Comparison of ENCODE assay signal across 8 cellular contexts in genomic region chr2:37324786-37325624, GRCh38. TPM values are rescaled to one million over a fixed set of nuclear protein-coding genes. Genes with fewer than 3 reads are reported as not detected.
A peak's percentile ranks its signal among the peaks of the same experiment; 100 is the strongest.
DNase-seq lines count a peak whose midpoint lies in the region; ATAC-seq and TF ChIP-seq lines count a peak whose summit lies in the region.

PRKD3 (minus strand) TSS chr2:37324833; CDS start chr2:37316524, 8,309 bp downstream.

- ATAC-seq in GM19463 (IDR thresholded peaks at IDR 0.05; ENCODE audit: unreplicated experiment): peak; percentile 81
- peak; percentile 50 for ATAC-seq in HG03565 (IDR thresholded peaks at IDR 0.05; ENCODE audit: unreplicated experiment)

- peaks cover 3% of the 10 kb centered on the region for H3K36me3 Mint-ChIP-seq in activated naive CD4-positive, alpha-beta T cell treated with anti-CD3 and anti-CD28 coated beads for 36 hours (ENCODE audit: low read depth)
- peaks cover 6% of the 10 kb centered on the region for H3K36me3 Mint-ChIP-seq in type B pancreatic cell

- peaks cover 17% of the 10 kb centered on the region for H3K27me3 Mint-ChIP-seq in activated naive CD4-positive, alpha-beta T cell treated with anti-CD3 and anti-CD28 coated beads for 36 hours (ENCODE audit: low read depth)
- H3K27me3 Mint-ChIP-seq in type B pancreatic cell: peaks cover 13% of the 10 kb centered on the region

- intact Hi-C loops in activated naive CD4-positive, alpha-beta T cell treated with anti-CD3 and anti-CD28 coated beads for 36 hours (cut with micrococcal nuclease): loop anchor here (1.0 to 5.0 kb wide), 6 partner anchors 168 to 968 kb away; partner anchors contain the start of genes CDC42EP3, CRIM1, EIF2AK2 and GPATCH11

- TF ChIP-seq CTCF in type B pancreatic cell (conservative IDR thresholded peaks at IDR 0.05): no peak

- DNase-seq in COR-L47 (lab: John Stamatoyannopoulos, UW): peak; percentile 50
- DNase-seq in activated naive CD4-positive, alpha-beta T cell treated with anti-CD3 and anti-CD28 coated beads for 36 hours: peak; percentile 51
- peak; percentile 80 for DNase-seq in germinal center (ENCODE audit: low spot score)
- peak in 37 of 56 donors; percentile 6 to 82 (median 57) for DNase-seq in nucleus accumbens (lab: John Stamatoyannopoulos, UW)
- DNase-seq in type B pancreatic cell (ENCODE audit: extremely low spot score, unreplicated experiment): peak; percentile 81

- no peaks in the 10 kb centered on the region for H3K9me3 Mint-ChIP-seq in activated naive CD4-positive, alpha-beta T cell treated with anti-CD3 and anti-CD28 coated beads for 36 hours
- H3K9me3 Mint-ChIP-seq in type B pancreatic cell: no peaks in the 10 kb centered on the region

- peaks cover 29% of the 10 kb centered on the region for H3K4me1 Mint-ChIP-seq in activated naive CD4-positive, alpha-beta T cell treated with anti-CD3 and anti-CD28 coated beads for 36 hours (ENCODE audit: low read depth)
- H3K4me1 Mint-ChIP-seq in type B pancreatic cell (ENCODE audit: unreplicated experiment): peaks cover 23% of the 10 kb centered on the region

- CTCF ChIA-PET in activated naive CD4-positive, alpha-beta T cell treated with anti-CD3 and anti-CD28 coated beads for 36 hours (lab: Charles Lee): no interaction called here

- H3K4me3 Mint-ChIP-seq in activated naive CD4-positive, alpha-beta T cell treated with anti-CD3 and anti-CD28 coated beads for 36 hours: peak within 1 kb of the TSS; percentile 93
- H3K4me3 Mint-ChIP-seq in type B pancreatic cell: peak within 1 kb of the TSS; percentile 99

- H3K27ac Mint-ChIP-seq in activated naive CD4-positive, alpha-beta T cell treated with anti-CD3 and anti-CD28 coated beads for 36 hours: peak within 1 kb of the TSS; percentile 84
- peak within 1 kb of the TSS; percentile 95 for H3K27ac Mint-ChIP-seq in type B pancreatic cell

- peak; percentile 58 for TF ChIP-seq POLR2A in Raji (IDR thresholded peaks at IDR 0.05; ENCODE audit: insufficient read depth, low read depth, low read length)

RNA-seq across cellular contexts. Expression of gene PRKD3, which starts in this region (rescaled TPM):
- 10 to 100 TPM; 13.0 TPM for total RNA-seq in activated naive CD4-positive, alpha-beta T cell treated with anti-CD3 and anti-CD28 coated beads for 36 hours
- 14.8 and 39.5 TPM in 2 replicates for total RNA-seq in type B pancreatic cell (ENCODE audit: low replicate concordance)

Comparison
In these comparisons a context has a peak if more than half of its experiments do, and no peak if none do; other contexts are left out.
1. Peak in every context shown above with its lines: DNase-seq and ATAC-seq.